Comparison of ENCODE assay signal across 7 cellular contexts in the genomic region with DNA sequence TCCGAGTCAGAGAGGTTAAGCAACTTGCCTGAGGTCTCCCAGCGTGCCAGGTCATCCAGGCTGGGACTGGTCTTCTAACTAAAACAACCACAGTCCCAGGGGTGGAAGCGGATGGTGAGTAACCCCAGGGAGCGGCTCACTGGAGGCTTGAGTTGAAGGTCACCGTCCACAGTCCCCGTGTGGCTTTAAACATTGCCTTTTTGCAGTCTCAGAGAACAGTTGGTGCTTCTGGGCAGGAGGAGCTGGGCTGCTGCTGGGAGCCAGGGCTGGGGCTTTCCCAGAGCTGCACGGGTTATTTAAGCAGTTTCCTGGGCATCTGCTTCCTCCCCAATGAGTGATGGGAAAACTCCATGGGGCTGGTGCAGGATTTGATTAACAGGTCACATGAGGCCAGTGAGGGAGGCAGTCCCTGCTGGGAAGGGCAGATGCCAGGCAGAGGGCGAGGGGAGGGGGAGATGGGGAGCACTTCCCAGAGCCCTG. TPM values are rescaled to one million over a fixed set of nuclear protein-coding genes. Genes with fewer than 3 reads are reported as not detected.
A peak's percentile ranks its signal among the peaks of the same experiment; 100 is the strongest.
DNase-seq lines count a peak whose midpoint lies in the region; ATAC-seq, FAIRE-seq and TF ChIP-seq lines count a peak whose summit lies in the region.

No MANE protein-coding gene starts in this region.

- H3K79me2 ChIP-seq in keratinocyte (ENCODE audit: control insufficient read depth, insufficient read depth, low read length) = no peaks in the 10 kb centered on the region

- H3K27me3 ChIP-seq in body of pancreas (no peaks in the 10 kb centered on the region), keratinocyte (ENCODE audit: control insufficient read depth, extremely low read depth, insufficient read depth, low read length) (no peaks in the 10 kb centered on the region), transverse colon (no peaks in the 10 kb centered on the region)

- no peaks in the 10 kb centered on the region for H3K36me3 ChIP-seq in body of pancreas (replicated peaks in 1 of 2; ENCODE audit: insufficient read depth in 1 of 2, low read depth in 2 of 2)
- no peaks in the 10 kb centered on the region for H3K36me3 ChIP-seq in keratinocyte (ENCODE audit: control insufficient read depth in 2 of 2, extremely low read depth in 1 of 2, insufficient read depth in 2 of 2, low read length in 2 of 2)
- no peaks in the 10 kb centered on the region for H3K36me3 ChIP-seq in transverse colon

- 38 to 40% methylated on average over 8 of the region's 8 CpGs for WGBS in body of pancreas, 2 donors
- WGBS in transverse colon (ENCODE audit: low coverage in 1 of 2), 2 donors = 29% methylated on average over 8 of the region's 8 CpGs; no CpG with 5 or more reads in 1 of the 2 donors

- H3K4me1 ChIP-seq in body of pancreas = peaks cover 26% of the 10 kb centered on the region
- H3K4me1 ChIP-seq in keratinocyte (ENCODE audit: control insufficient read depth, extremely low read depth, insufficient read depth, low read length) = peaks cover 25% of the 10 kb centered on the region
- H3K4me1 ChIP-seq in transverse colon = peaks cover 16 to 32% (median 26%) of the 10 kb centered on the region in 4 donors

- intact Hi-C loops in body of pancreas (cut with DNase I) = no loop called here
- intact Hi-C loops in transverse colon (cut with DNase I; ENCODE audit: low total_unique reads) = loop anchor here (1.0 kb wide), 1 partner anchor 33 kb away; no protein-coding TSS in a partner anchor

- H3K4me3 ChIP-seq in body of pancreas = no peak overlapping the region
- no peak overlapping the region for H3K4me3 ChIP-seq in keratinocyte (ENCODE audit: control insufficient read depth in 2 of 3, extremely low read depth in 1 of 3, insufficient read depth in 2 of 3, low read depth in 1 of 3, low read length in 3 of 3)
- H3K4me3 ChIP-seq in transverse colon = no peak overlapping the region

- no peaks in the 10 kb centered on the region for H3K9me3 ChIP-seq in body of pancreas
- H3K9me3 ChIP-seq in keratinocyte (ENCODE audit: control insufficient read depth, low read depth, low read length) = no peaks in the 10 kb centered on the region
- no peaks in the 10 kb centered on the region for H3K9me3 ChIP-seq in transverse colon

- FAIRE-seq in keratinocyte (lab: Jason Lieb, UNC) = peak; percentile 26

- no peak for TF ChIP-seq EP300 in transverse colon (IDR thresholded peaks at IDR 0.05; ENCODE audit: low read depth)

- H3K4me2 ChIP-seq in keratinocyte (ENCODE audit: control insufficient read depth, extremely low read depth, insufficient read depth, low read depth, low read length) = no peak overlapping the region

- no peak overlapping the region for H3K9ac ChIP-seq in keratinocyte (ENCODE audit: control insufficient read depth, extremely low read depth, insufficient read depth, low read length)

- dilution Hi-C loops in keratinocyte (cut with MboI; ENCODE audit: extremely low pct_ligation_motif_present, low sequenced_read_pairs) = no loop called here

- no peak overlapping the region for H2AFZ ChIP-seq in keratinocyte (ENCODE audit: control insufficient read depth, low read length)

- in situ Hi-C loops in transverse colon (cut with MboI; ENCODE audit: low pct_ligation_motif_present in 1 of 4, low pct_unique_long_range_greater_than_20kb in 1 of 4, low sequenced_read_pairs in 3 of 4) = no loop called here

- TF ChIP-seq CTCF in body of pancreas (IDR thresholded peaks at IDR 0.05) (no peak), keratinocyte (optimal IDR thresholded peaks at IDR 0.05 in 1 of 3, IDR thresholded peaks at IDR 0.05 in 1 of 3, conservative IDR thresholded peaks at IDR 0.05 in 1 of 3; ENCODE audit: extremely low read depth in 1 of 3, insufficient read depth in 2 of 3, low read length in 3 of 3) (no peak), transverse colon (IDR thresholded peaks at IDR 0.05) (no peak)

- DNase-seq in NCI-H1417 (lab: John Stamatoyannopoulos, UW) (peak in 2 of 3 experiments; percentile 77 to 88), body of pancreas (peak; percentile 53 to 85 (median 71)), keratinocyte (ENCODE audit: low read depth, low spot score) (no peak), transverse colon (no peak), midbrain (lab: John Stamatoyannopoulos, UW) (no peak), mesenteric fat pad (ENCODE audit: low spot score) (no peak), NCI-H2107 treated with DMSO at 0.1 percent for 48 hours (lab: John Stamatoyannopoulos, UW; ENCODE audit: unreplicated experiment) (no peak)

- H3K27ac ChIP-seq in body of pancreas (peak overlapping the region; percentile 3 to 85 (median 70)), keratinocyte (ENCODE audit: control insufficient read depth, insufficient read depth, low read length) (no peak overlapping the region), transverse colon (peak overlapping the region; percentile 49 to 64 (median 58))

- TF ChIP-seq POLR2A in body of pancreas (IDR thresholded peaks at IDR 0.05) (peak in 2 of 3 donors; percentile 28 to 36), transverse colon (IDR thresholded peaks at IDR 0.05) (no peak)

- no peaks in the 10 kb centered on the region for H4K20me1 ChIP-seq in keratinocyte (ENCODE audit: control insufficient read depth, extremely low read depth, insufficient read depth, low read length)

- peak; percentile 86 for ATAC-seq in body of pancreas

- no peaks in the 10 kb centered on the region for H3K9me1 ChIP-seq in keratinocyte (ENCODE audit: control insufficient read depth, extremely low read depth, insufficient read depth, low read length)

RNA-seq across cellular contexts. Expression of a gene that starts 12.3 kb away (rescaled TPM):
- total RNA-seq in body of pancreas (10 to 100 TPM; 81.4 to 93.1 TPM), transverse colon (100 to 1,000 TPM; 115 to 326 (median 199) TPM), mesenteric fat pad (37.0 TPM)
- 2.4 to 5.1 TPM (median 2.8 TPM) in 3 replicates for polyA plus RNA-seq in keratinocyte
- 7.3 TPM for polyA plus RNA-seq in keratinocyte (2011; ENCODE audit: low read depth)
- 2.2 and 4.3 TPM in 2 replicates for polyA plus RNA-seq in keratinocyte (2011; cell fraction: cytosol; rRNA removed)
- polyA plus RNA-seq in keratinocyte (2011; cell fraction: nucleus; rRNA removed) = 6.9 and 9.2 TPM in 2 replicates
- polyA plus RNA-seq in keratinocyte (2012; ENCODE audit: low replicate concordance) = 3.7 and 23.1 TPM in 2 replicates
- 6.2 to 11.5 TPM (median 9.0 TPM) in 3 replicates for polyA minus RNA-seq in keratinocyte
- polyA minus RNA-seq in keratinocyte (2011; cell fraction: cytosol; rRNA and poly(A)+ RNA removed) = 8.6 TPM
- 13.2 and 16.2 TPM in 2 replicates for polyA minus RNA-seq in keratinocyte (2011; cell fraction: nucleus; rRNA and poly(A)+ RNA removed)

Comparison
In these comparisons a context has a peak if more than half of its experiments do, and no peak if none do; other contexts are left out.
1. DNase-seq: peak in NCI-H1417 (2 of 3) and body of pancreas (4 of 4); none in keratinocyte (single experiment), transverse colon (single experiment), midbrain (single experiment), mesenteric fat pad (single experiment) and NCI-H2107 treated with DMSO at 0.1 percent for 48 hours (single experiment).